Comparison of ENCODE assay signal across 19 cellular contexts in the genomic region with DNA sequence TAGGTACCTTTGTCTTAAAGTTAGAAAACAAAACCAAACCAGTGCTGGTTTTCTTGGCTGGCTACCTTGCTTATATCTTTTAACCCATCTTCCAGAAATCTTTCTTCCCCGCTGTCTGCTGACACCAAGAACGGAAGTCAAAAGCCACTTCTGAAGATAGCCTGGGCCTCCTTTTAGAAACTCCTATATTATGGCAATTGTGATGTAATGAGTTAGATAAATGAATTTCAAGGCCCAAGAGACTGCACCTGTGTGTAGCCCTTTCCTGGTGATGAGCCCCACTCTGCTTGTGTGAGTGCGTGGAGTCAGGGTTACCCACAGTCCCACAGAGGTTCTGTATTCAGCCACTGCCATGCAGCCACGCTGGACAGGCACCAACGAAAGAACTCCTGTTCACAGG.
DNase-seq lines count a peak whose midpoint lies in the region; ATAC-seq and TF ChIP-seq lines count a peak whose summit lies in the region.
"Had no signal": no experiment of that assay in that cellular context is flagged by ENCODE, and none has a peak within 500 bp of the region (broad histone marks: within the 10 kb centered on the region; RNA-seq: fewer than 3 reads in every experiment).

No MANE protein-coding gene starts in this region.

- no peaks in the 10 kb centered on the region for H3K9me3 Mint-ChIP-seq in activated CD8-positive, alpha-beta memory T cell treated with anti-CD3 and anti-CD28 coated beads, Interleukin-2, amount 10 ng/mL, durations not matched to agents 7 days and 5 days (ENCODE audit: low read depth)
- H3K9me3 Mint-ChIP-seq in activated T-helper 17 cell treated with anti-CD3 and anti-CD28 coated beads, Interleukin-2, amount 50 U/mL, for 72 hours, result no peaks in the 10 kb centered on the region
- no peaks in the 10 kb centered on the region for H3K9me3 Mint-ChIP-seq in stimulated activated effector memory CD8-positive, alpha-beta T cell treated with anti-CD3 and anti-CD28 coated beads, Interleukin-12 subunit alpha, Interleukin-12 subunit beta, amount 100 ng/mL, for 72 hours
- H3K9me3 Mint-ChIP-seq: HFFc6 had no signal

- no peaks in the 10 kb centered on the region for H3K36me3 Mint-ChIP-seq in activated CD8-positive, alpha-beta memory T cell treated with anti-CD3 and anti-CD28 coated beads, Interleukin-2, amount 10 ng/mL, durations not matched to agents 7 days and 5 days
- no peaks in the 10 kb centered on the region for H3K36me3 Mint-ChIP-seq in activated T-helper 17 cell treated with anti-CD3 and anti-CD28 coated beads, Interleukin-2, amount 50 U/mL, for 72 hours (ENCODE audit: low read depth)
- H3K36me3 Mint-ChIP-seq in stimulated activated effector memory CD8-positive, alpha-beta T cell treated with anti-CD3 and anti-CD28 coated beads, Interleukin-12 subunit alpha, Interleukin-12 subunit beta, amount 100 ng/mL, for 72 hours, result no peaks in the 10 kb centered on the region

- H3K27me3 Mint-ChIP-seq in activated CD8-positive, alpha-beta memory T cell treated with anti-CD3 and anti-CD28 coated beads, Interleukin-2, amount 10 ng/mL, durations not matched to agents 7 days and 5 days, result peaks cover 2% of the 10 kb centered on the region
- peaks cover 14% of the 10 kb centered on the region for H3K27me3 Mint-ChIP-seq in activated T-helper 17 cell treated with anti-CD3 and anti-CD28 coated beads, Interleukin-2, amount 50 U/mL, for 72 hours

- no peak overlapping the region for H3K27ac ChIP-seq in DND-41 (ENCODE audit: low read length)
- no peak overlapping the region for H3K27ac ChIP-seq in brain microvascular endothelial cell
- no peak overlapping the region for H3K27ac ChIP-seq in GM23248
- H3K27ac ChIP-seq: A549, HL-60, SJSA1 had no signal

- H3K4me3 ChIP-seq in DND-41 (ENCODE audit: low read depth in 1 of 2, low read length in 2 of 2) (no peak overlapping the region), brain microvascular endothelial cell (ENCODE audit: low read depth, low read length) (no peak overlapping the region), GM23248 (no peak overlapping the region)
- H3K4me3 ChIP-seq: A549, SJSA1 had no signal

- H2AFZ ChIP-seq in DND-41 (ENCODE audit: low read depth, low read length) (no peak overlapping the region), GM23248 (no peak overlapping the region)

- ATAC-seq in activated CD8-positive, alpha-beta memory T cell treated with anti-CD3 and anti-CD28 coated beads, Interleukin-2, amount 10 ng/mL, durations not matched to agents 7 days and 5 days, result peak; percentile 9
- ATAC-seq in DND-41 (ENCODE audit: insufficient read depth, low read depth), result peak; percentile 95
- ATAC-seq in activated T-helper 17 cell treated with anti-CD3 and anti-CD28 coated beads, Interleukin-2, amount 50 U/mL, for 72 hours (replicated peaks), result peak; percentile 11
- peak; percentile 26 for ATAC-seq in stimulated activated effector memory CD8-positive, alpha-beta T cell treated with anti-CD3 and anti-CD28 coated beads, Interleukin-12 subunit alpha, Interleukin-12 subunit beta, amount 100 ng/mL, for 72 hours
- ATAC-seq: A549, Panc1 had no signal

- H3F3A ChIP-seq in GM23248 (ENCODE audit: insufficient read depth), result no peaks in the 10 kb centered on the region

- no peak for DNase-seq in activated CD8-positive, alpha-beta memory T cell treated with anti-CD3 and anti-CD28 coated beads, Interleukin-2, amount 10 ng/mL, durations not matched to agents 7 days and 5 days
- DNase-seq in activated CD8-positive, alpha-beta memory T cell treated with anti-CD3 and anti-CD28 coated beads, Interleukin-2, amount 50 U/mL, for 48 hours, result no peak
- peak; percentile 73 for DNase-seq in DND-41
- no peak for DNase-seq in stimulated activated effector memory CD8-positive, alpha-beta T cell treated with anti-CD3 and anti-CD28 coated beads, Interleukin-12 subunit alpha, Interleukin-12 subunit beta, amount 100 ng/mL, for 72 hours (ENCODE audit: low spot score in 2 of 2)
- no peak for DNase-seq in brain microvascular endothelial cell
- no peak for DNase-seq in NCI-H146 treated with DMSO at 0.1 percent for 48 hours (lab: John Stamatoyannopoulos, UW; ENCODE audit: unreplicated experiment)
- DNase-seq in GM23248, result no peak
- DNase-seq: H7, HFFc6, NCI-H1048, NCI-H1436, NCI-H2029, NCI-H345, NCI-H526 treated with DMSO at 0.1 percent for 48 hours had no signal

- TF ChIP-seq CTCF in DND-41 (IDR thresholded peaks at IDR 0.05; ENCODE audit: borderline replicate concordance, extremely low read depth, low read length, poor library complexity, severe bottlenecking), result no peak
- no peak for TF ChIP-seq CTCF in brain microvascular endothelial cell (IDR thresholded peaks at IDR 0.05; ENCODE audit: low read depth, low read length, missing control alignments)

- H3K36me3 ChIP-seq in DND-41 (ENCODE audit: insufficient read depth, low read length), result no peaks in the 10 kb centered on the region
- peaks cover 59% of the 10 kb centered on the region for H3K36me3 ChIP-seq in brain microvascular endothelial cell (replicated peaks)
- H3K36me3 ChIP-seq in GM23248 (ENCODE audit: low read depth), result peaks cover 6% of the 10 kb centered on the region; the same call in 1 of the 2 replicates

- in situ Hi-C loops in brain microvascular endothelial cell (cut with HindIII; ENCODE audit: low pct_ligation_motif_present, low sequenced_read_pairs), result no loop called here
- in situ Hi-C loops in GM23248 (cut with MboI), result no loop called here

- H4K20me1 ChIP-seq in DND-41 (ENCODE audit: insufficient read depth, low read length), result peaks cover 44% of the 10 kb centered on the region
- no peaks in the 10 kb centered on the region for H4K20me1 ChIP-seq in GM23248 (ENCODE audit: insufficient read depth)

- H3K9ac ChIP-seq in DND-41 (ENCODE audit: low read depth, low read length) (no peak overlapping the region), GM23248 (no peak overlapping the region)

- H3K4me2 ChIP-seq in DND-41 (ENCODE audit: insufficient read depth, low read length) (peak overlapping the region; percentile 29; the same call in 1 of the 2 replicates), GM23248 (ENCODE audit: unreplicated experiment) (no peak overlapping the region)
- H3K4me2 ChIP-seq: A549 had no signal

- H3K4me1 Mint-ChIP-seq in activated CD8-positive, alpha-beta memory T cell treated with anti-CD3 and anti-CD28 coated beads, Interleukin-2, amount 10 ng/mL, durations not matched to agents 7 days and 5 days, result peaks cover 11% of the 10 kb centered on the region
- H3K4me1 Mint-ChIP-seq in activated T-helper 17 cell treated with anti-CD3 and anti-CD28 coated beads, Interleukin-2, amount 50 U/mL, for 72 hours, result peaks cover 4% of the 10 kb centered on the region
- H3K4me1 Mint-ChIP-seq in stimulated activated effector memory CD8-positive, alpha-beta T cell treated with anti-CD3 and anti-CD28 coated beads, Interleukin-12 subunit alpha, Interleukin-12 subunit beta, amount 100 ng/mL, for 72 hours, result peaks cover 6% of the 10 kb centered on the region

- H3K27ac Mint-ChIP-seq in activated CD8-positive, alpha-beta memory T cell treated with anti-CD3 and anti-CD28 coated beads, Interleukin-2, amount 10 ng/mL, durations not matched to agents 7 days and 5 days, result no peak overlapping the region
- no peak overlapping the region for H3K27ac Mint-ChIP-seq in activated T-helper 17 cell treated with anti-CD3 and anti-CD28 coated beads, Interleukin-2, amount 50 U/mL, for 72 hours
- H3K27ac Mint-ChIP-seq in stimulated activated effector memory CD8-positive, alpha-beta T cell treated with anti-CD3 and anti-CD28 coated beads, Interleukin-12 subunit alpha, Interleukin-12 subunit beta, amount 100 ng/mL, for 72 hours, result peak overlapping the region; percentile 23
- H3K27ac Mint-ChIP-seq: HFFc6 had no signal

- CTCF ChIA-PET in activated CD8-positive, alpha-beta memory T cell treated with anti-CD3 and anti-CD28 coated beads, Interleukin-2, amount 10 ng/mL, durations not matched to agents 7 days and 5 days (lab: Charles Lee), result no interaction called here

- H3K9me2 ChIP-seq in GM23248 (ENCODE audit: insufficient read depth), result no peaks in the 10 kb centered on the region

- H3K4me3 Mint-ChIP-seq in activated CD8-positive, alpha-beta memory T cell treated with anti-CD3 and anti-CD28 coated beads, Interleukin-2, amount 10 ng/mL, durations not matched to agents 7 days and 5 days, result no peak overlapping the region
- H3K4me3 Mint-ChIP-seq in activated T-helper 17 cell treated with anti-CD3 and anti-CD28 coated beads, Interleukin-2, amount 50 U/mL, for 72 hours, result no peak overlapping the region
- H3K4me3 Mint-ChIP-seq in stimulated activated effector memory CD8-positive, alpha-beta T cell treated with anti-CD3 and anti-CD28 coated beads, Interleukin-12 subunit alpha, Interleukin-12 subunit beta, amount 100 ng/mL, for 72 hours, result no peak overlapping the region
- H3K4me3 Mint-ChIP-seq: HFFc6 had no signal

- H3K27me3 ChIP-seq in DND-41 (ENCODE audit: insufficient read depth, low read length, poor library complexity) (peaks cover 5% of the 10 kb centered on the region), brain microvascular endothelial cell (replicated peaks) (no peaks in the 10 kb centered on the region), GM23248 (replicated peaks; ENCODE audit: insufficient read depth) (no peaks in the 10 kb centered on the region)
- H3K27me3 ChIP-seq: SJSA1 had no signal

- H3K9me3 ChIP-seq in DND-41 (ENCODE audit: insufficient read depth, low read length, severe bottlenecking), result no peaks in the 10 kb centered on the region
- no peaks in the 10 kb centered on the region for H3K9me3 ChIP-seq in GM23248 (ENCODE audit: low read depth)
- H3K9me3 ChIP-seq: A549, SJSA1 had no signal

- no peaks in the 10 kb centered on the region for H3K79me2 ChIP-seq in DND-41 (ENCODE audit: insufficient read depth, low read length)
- no peaks in the 10 kb centered on the region for H3K79me2 ChIP-seq in GM23248 (ENCODE audit: insufficient read depth)

- 96 to 97% methylated on average over 5 of the region's 5 CpGs for WGBS in GM23248 (ENCODE audit: low coverage in 1 of 2, low lambda C conversion rate in 2 of 2, missing lambda C conversion rate in 2 of 2), 2 experiments

- peaks cover 19% of the 10 kb centered on the region for H3K4me1 ChIP-seq in DND-41 (ENCODE audit: insufficient read depth, low read length)
- no peaks in the 10 kb centered on the region for H3K4me1 ChIP-seq in GM23248 (ENCODE audit: insufficient read depth)
- H3K4me1 ChIP-seq: A549 had no signal

Comparison
In these comparisons a context has a peak if more than half of its experiments do, and no peak if none do; other contexts are left out.
1. ATAC-seq: peak in every context shown above with its lines; median percentile 95 in DND-41; 26 in stimulated activated effector memory CD8-positive, alpha-beta T cell treated with anti-CD3 and anti-CD28 coated beads, Interleukin-12 subunit alpha, Interleukin-12 subunit beta, amount 100 ng/mL, for 72 hours; 11 in activated T-helper 17 cell treated with anti-CD3 and anti-CD28 coated beads, Interleukin-2, amount 50 U/mL, for 72 hours; 9 in activated CD8-positive, alpha-beta memory T cell treated with anti-CD3 and anti-CD28 coated beads, Interleukin-2, amount 10 ng/mL, durations not matched to agents 7 days and 5 days.